32 cellular contexts compared by ENCODE assay signal in the genomic region with DNA sequence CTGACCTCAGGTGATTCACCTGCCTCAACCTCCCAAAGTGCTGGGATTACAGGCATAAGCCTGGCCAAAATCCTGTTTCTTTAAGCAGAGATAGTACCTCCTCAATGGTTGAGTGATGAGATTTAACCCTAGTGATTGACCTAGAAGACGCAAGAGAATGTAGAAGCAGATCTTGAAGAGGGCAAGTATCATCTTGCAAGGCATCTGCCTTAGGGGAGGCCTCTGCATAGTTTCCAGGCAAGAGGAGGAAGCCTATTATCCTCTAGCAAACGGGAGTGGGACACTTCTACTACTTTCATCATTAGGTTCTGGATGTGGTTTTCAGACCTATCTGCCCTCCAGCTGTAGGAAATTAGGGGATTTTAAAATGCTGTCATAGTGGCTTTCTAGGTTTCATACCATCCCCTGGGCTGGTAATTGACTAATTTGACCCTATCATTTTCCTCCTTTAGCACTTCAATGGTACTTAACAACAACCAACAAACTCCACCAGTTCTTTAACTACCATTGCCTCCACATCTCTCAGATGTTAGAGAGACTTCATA.
"Had no signal": no experiment of that assay in that cellular context is flagged by ENCODE, and none has a peak within 500 bp of the region (broad histone marks: within the 10 kb centered on the region; RNA-seq: fewer than 3 reads in every experiment).

No MANE protein-coding gene starts in this region.

- H3K9me3 Mint-ChIP-seq: activated CD4-positive, alpha-beta memory T cell treated with anti-CD3 and anti-CD28 coated beads for 36 hours; activated CD4-positive, alpha-beta T cell treated with anti-CD3 and anti-CD28 coated beads, Interleukin-2, amount 10 ng/mL, durations not matched to agents 24 days and 14 days; activated naive CD4-positive, alpha-beta T cell treated with anti-CD3 and anti-CD28 coated beads, Interleukin-2, amount 10 ng/mL, durations not matched to agents 7 days and 5 days; activated naive CD8-positive, alpha-beta T cell treated with anti-CD3 and anti-CD28 coated beads for 36 hours; activated naive CD8-positive, alpha-beta T cell treated with anti-CD3 and anti-CD28 coated beads, Interleukin-2, amount 50 U/mL, for 24 hours; activated T-cell treated with anti-CD3 and anti-CD28 coated beads, Interleukin-2, amount 50 U/mL, for 24 hours; activated T-cell treated with anti-CD3 and anti-CD28 coated beads, Interleukin-2, amount 50 U/mL, for 72 hours had no signal

- H3K4me3 ChIP-seq: adrenal gland, body of pancreas, cardiac muscle cell, colonic mucosa, esophagus muscularis mucosa, gastroesophageal sphincter, heart right ventricle had no signal

- H3K9me3 ChIP-seq: adrenal gland, body of pancreas, colonic mucosa, esophagus muscularis mucosa, gastroesophageal sphincter, heart right ventricle had no signal

- H3K4me3 Mint-ChIP-seq: activated CD4-positive, alpha-beta memory T cell treated with anti-CD3 and anti-CD28 coated beads for 36 hours; activated CD4-positive, alpha-beta T cell treated with anti-CD3 and anti-CD28 coated beads for 36 hours; activated CD4-positive, alpha-beta T cell treated with anti-CD3 and anti-CD28 coated beads, Interleukin-2, amount 10 ng/mL, durations not matched to agents 24 days and 14 days; activated CD8-positive, alpha-beta T cell treated with anti-CD3 and anti-CD28 coated beads, Interleukin-2, amount 10 ng/mL, durations not matched to agents 7 days and 5 days; activated naive CD4-positive, alpha-beta T cell treated with anti-CD3 and anti-CD28 coated beads, Interleukin-2, amount 10 ng/mL, durations not matched to agents 7 days and 5 days; activated naive CD8-positive, alpha-beta T cell treated with anti-CD3 and anti-CD28 coated beads for 36 hours; activated naive CD8-positive, alpha-beta T cell treated with anti-CD3 and anti-CD28 coated beads, Interleukin-2, amount 50 U/mL, for 24 hours; activated T-cell treated with anti-CD3 and anti-CD28 coated beads, Interleukin-2, amount 50 U/mL, for 24 hours; activated T-cell treated with anti-CD3 and anti-CD28 coated beads, Interleukin-2, amount 50 U/mL, for 72 hours had no signal

- H3K27me3 ChIP-seq: adrenal gland, body of pancreas, colonic mucosa had no signal

- FAIRE-seq: endometrium, endothelial cell of umbilical vein had no signal

- H3K27ac ChIP-seq: adrenal gland, body of pancreas, cardiac muscle cell, colonic mucosa, esophagus muscularis mucosa, gastroesophageal sphincter, heart right ventricle had no signal

- H3K36me3 ChIP-seq: adrenal gland, cardiac muscle cell, colonic mucosa, esophagus muscularis mucosa, gastroesophageal sphincter, heart right ventricle had no signal

- H3K27ac Mint-ChIP-seq: activated CD4-positive, alpha-beta memory T cell treated with anti-CD3 and anti-CD28 coated beads for 36 hours; activated CD4-positive, alpha-beta T cell treated with anti-CD3 and anti-CD28 coated beads for 36 hours; activated CD4-positive, alpha-beta T cell treated with anti-CD3 and anti-CD28 coated beads, Interleukin-2, amount 10 ng/mL, durations not matched to agents 24 days and 14 days; activated CD8-positive, alpha-beta T cell treated with anti-CD3 and anti-CD28 coated beads, Interleukin-2, amount 10 ng/mL, durations not matched to agents 7 days and 5 days; activated naive CD4-positive, alpha-beta T cell treated with anti-CD3 and anti-CD28 coated beads, Interleukin-2, amount 10 ng/mL, durations not matched to agents 7 days and 5 days; activated naive CD8-positive, alpha-beta T cell treated with anti-CD3 and anti-CD28 coated beads for 36 hours; activated naive CD8-positive, alpha-beta T cell treated with anti-CD3 and anti-CD28 coated beads, Interleukin-2, amount 50 U/mL, for 24 hours; activated T-cell treated with anti-CD3 and anti-CD28 coated beads, Interleukin-2, amount 50 U/mL, for 24 hours; activated T-cell treated with anti-CD3 and anti-CD28 coated beads, Interleukin-2, amount 50 U/mL, for 72 hours had no signal

- H3K4me1 ChIP-seq: adrenal gland, body of pancreas, colonic mucosa, esophagus muscularis mucosa, gastroesophageal sphincter, heart right ventricle had no signal

- ATAC-seq: activated CD4-positive, alpha-beta T cell treated with anti-CD3 and anti-CD28 coated beads for 36 hours; activated CD8-positive, alpha-beta T cell treated with anti-CD3 and anti-CD28 coated beads, Interleukin-2, amount 10 ng/mL, durations not matched to agents 7 days and 5 days; activated naive CD8-positive, alpha-beta T cell treated with anti-CD3 and anti-CD28 coated beads, Interleukin-2, amount 50 U/mL, for 24 hours; activated T-cell treated with anti-CD3 and anti-CD28 coated beads, Interleukin-2, amount 50 U/mL, for 72 hours; body of pancreas; gastroesophageal sphincter; heart right ventricle had no signal

- DNase-seq: activated CD4-positive, alpha-beta memory T cell treated with anti-CD3 and anti-CD28 coated beads for 36 hours; activated CD4-positive, alpha-beta T cell treated with anti-CD3 and anti-CD28 coated beads for 36 hours; activated CD4-positive, alpha-beta T cell treated with anti-CD3 and anti-CD28 coated beads, Interleukin-2, amount 10 ng/mL, durations not matched to agents 24 days and 14 days; activated CD4-positive, CD25-positive, alpha-beta regulatory T cell; activated CD4-positive, CD25-positive, alpha-beta regulatory T cell treated with anti-CD3 and anti-CD28 coated beads, Interleukin-2, amount 50 U/mL, for 72 hours; activated CD8-positive, alpha-beta memory T cell treated with anti-CD3 and anti-CD28 coated beads, Interleukin-2, amount 50 U/mL, for 48 hours; activated CD8-positive, alpha-beta T cell treated with anti-CD3 and anti-CD28 coated beads, Interleukin-2, amount 10 ng/mL, durations not matched to agents 7 days and 5 days; activated gamma-delta T cell; activated naive CD4-positive, alpha-beta T cell; activated naive CD4-positive, alpha-beta T cell treated with anti-CD3 and anti-CD28 coated beads, Interleukin-2, amount 10 ng/mL, durations not matched to agents 7 days and 5 days; activated naive CD8-positive, alpha-beta T cell treated with anti-CD3 and anti-CD28 coated beads for 36 hours; activated naive CD8-positive, alpha-beta T cell treated with anti-CD3 and anti-CD28 coated beads, Interleukin-2, amount 50 U/mL, for 24 hours; activated T-cell treated with anti-CD3 and anti-CD28 coated beads for 4 hours; activated T-cell treated with anti-CD3 and anti-CD28 coated beads, Interleukin-2, amount 50 U/mL, for 24 hours; activated T-cell treated with anti-CD3 and anti-CD28 coated beads, Interleukin-2, amount 50 U/mL, for 72 hours; adrenal gland; amygdala; aorta; body of pancreas; central memory CD4-positive, alpha-beta T cell; cerebellar nuclear complex; colonic mucosa; effector CD8-positive, alpha-beta T cell; foreskin melanocyte; heart right ventricle; T-helper 1 cell; T-helper 2 cell had no signal

- H3K36me3 Mint-ChIP-seq: activated CD4-positive, alpha-beta memory T cell treated with anti-CD3 and anti-CD28 coated beads for 36 hours; activated naive CD4-positive, alpha-beta T cell treated with anti-CD3 and anti-CD28 coated beads, Interleukin-2, amount 10 ng/mL, durations not matched to agents 7 days and 5 days; activated naive CD8-positive, alpha-beta T cell treated with anti-CD3 and anti-CD28 coated beads for 36 hours had no signal
